5 cellular contexts compared by ENCODE assay signal in the genomic region with DNA sequence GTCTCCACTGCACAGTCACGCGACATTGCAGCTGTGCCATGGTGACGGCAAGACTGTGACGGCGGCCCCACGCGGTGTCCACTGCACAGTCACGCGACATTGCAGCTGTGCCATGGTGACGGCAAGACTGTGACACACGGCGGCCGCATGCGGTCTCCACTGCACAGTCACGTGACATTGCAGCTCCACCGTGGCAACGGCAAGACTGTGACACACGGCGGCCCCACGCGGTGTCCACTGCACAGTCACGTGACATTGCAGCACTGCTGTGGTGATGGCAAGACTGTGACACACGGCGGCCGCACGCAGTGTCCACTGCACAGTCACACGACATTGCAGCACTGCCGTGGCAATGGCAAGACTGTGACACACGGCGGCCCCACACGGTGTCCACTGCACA. TPM values are rescaled to one million over a fixed set of nuclear protein-coding genes. Genes with fewer than 3 reads are reported as not detected.
DNase-seq lines count a peak whose midpoint lies in the region; ATAC-seq, FAIRE-seq and TF ChIP-seq lines count a peak whose summit lies in the region.
"Not testable (repeated sequence)": the region's sequence is repeated elsewhere in the genome, so short reads cannot be mapped to it uniquely, and the experiment has no call there.

No MANE protein-coding gene starts in this region.

- not testable (repeated sequence) for TF ChIP-seq EP300 in A549 (IDR thresholded peaks at IDR 0.05); K562 (IDR thresholded peaks at IDR 0.05; ENCODE audit: low read length)

- TF ChIP-seq CTCF in A549 (IDR thresholded peaks at IDR 0.05); K562 (IDR thresholded peaks at IDR 0.05 in 2 of 3, conservative IDR thresholded peaks at IDR 0.05 in 1 of 3; ENCODE audit: insufficient read depth in 2 of 3, low read depth in 1 of 3, low read length in 3 of 3): not testable (repeated sequence)

- not testable (repeated sequence) for H2AFZ ChIP-seq in K562 (ENCODE audit: low read depth, low read length)

- CTCF ChIA-PET in A549 (lab: Yijun Ruan, JAX): interaction anchor here (2.3 kb wide), 1 partner anchor 316 kb away, joined by 6 read pairs; no protein-coding TSS in a partner anchor
- CTCF ChIA-PET in K562 (lab: Yijun Ruan, JAX; ENCODE audit: low intra/inter-chr PET ratio): not testable (repeated sequence)

- not testable (repeated sequence) for H3K4me2 ChIP-seq in A549; K562 (ENCODE audit: insufficient read depth, low read length)

- in situ Hi-C loops in K562 (cut with MboI): not testable (repeated sequence)

- not testable (repeated sequence) for H3K9me3 Mint-ChIP-seq in activated naive CD8-positive, alpha-beta T cell treated with anti-CD3 and anti-CD28 coated beads, Interleukin-2, amount 10 ng/mL, durations not matched to agents 7 days and 5 days; natural killer cell treated with Interleukin-12 subunit alpha and Interleukin-12 subunit beta and Interleukin-15 and Interleukin-18, amount 100 ng/mL, for 72 hours

- not testable (repeated sequence) for H3K4me3 ChIP-seq in A549, K562

- H3K27me3 ChIP-seq in K562 (ENCODE audit: control insufficient read depth in 2 of 2, insufficient read depth in 2 of 2, low read length in 2 of 2): not testable (repeated sequence)

- not testable (repeated sequence) for H3K4me1 ChIP-seq in A549; K562 (replicated peaks in 1 of 2; ENCODE audit: control insufficient read depth in 2 of 2, insufficient read depth in 2 of 2, low read length in 2 of 2)

- H3K36me3 Mint-ChIP-seq in activated naive CD8-positive, alpha-beta T cell treated with anti-CD3 and anti-CD28 coated beads, Interleukin-2, amount 10 ng/mL, durations not matched to agents 7 days and 5 days; natural killer cell treated with Interleukin-12 subunit alpha and Interleukin-12 subunit beta and Interleukin-15 and Interleukin-18, amount 100 ng/mL, for 72 hours: not testable (repeated sequence)

- H3K9me1 ChIP-seq in K562 (ENCODE audit: control insufficient read depth, insufficient read depth, low read length): not testable (repeated sequence)

- not testable (repeated sequence) for H3K9me3 ChIP-seq in A549; K562 (replicated peaks; ENCODE audit: control insufficient read depth, insufficient read depth, low read depth, low read length)

- not testable (repeated sequence) for H3K79me2 ChIP-seq in K562 (ENCODE audit: control insufficient read depth, insufficient read depth, low read length)

- not testable (repeated sequence) for H3K27me3 Mint-ChIP-seq in activated naive CD8-positive, alpha-beta T cell treated with anti-CD3 and anti-CD28 coated beads, Interleukin-2, amount 10 ng/mL, durations not matched to agents 7 days and 5 days; natural killer cell treated with Interleukin-12 subunit alpha and Interleukin-12 subunit beta and Interleukin-15 and Interleukin-18, amount 100 ng/mL, for 72 hours

- intact Hi-C loops in K562 (cut with micrococcal nuclease); sciatic nerve (cut with DNase I): not testable (repeated sequence)

- not testable (repeated sequence) for ATAC-seq in A549; activated naive CD8-positive, alpha-beta T cell treated with anti-CD3 and anti-CD28 coated beads, Interleukin-2, amount 10 ng/mL, durations not matched to agents 7 days and 5 days (ENCODE audit: low read depth); K562; natural killer cell treated with Interleukin-12 subunit alpha and Interleukin-12 subunit beta and Interleukin-15 and Interleukin-18, amount 100 ng/mL, for 72 hours; sciatic nerve

- 77% methylated on average over 27 of the region's 31 CpGs for WGBS in A549 (ENCODE audit: missing lambda C conversion rate)
- WGBS in K562 (ENCODE audit: insufficient coverage, low coverage, missing lambda C conversion rate): 65% methylated on average over 28 of the region's 31 CpGs

- FAIRE-seq in A549 (lab: Jason Lieb, UNC); K562 (lab: Jason Lieb, UNC): not testable (repeated sequence)

- DNase-seq in A549 (ENCODE audit: low read depth in 1 of 2, low spot score in 1 of 2); K562 (ENCODE audit: extremely low read depth in 1 of 4, low spot score in 3 of 4): not testable (repeated sequence)
- DNase-seq in activated naive CD8-positive, alpha-beta T cell treated with anti-CD3 and anti-CD28 coated beads, Interleukin-2, amount 10 ng/mL, durations not matched to agents 7 days and 5 days: peak; percentile 15
- peak; percentile 44 for DNase-seq in natural killer cell treated with Interleukin-12 subunit alpha and Interleukin-12 subunit beta and Interleukin-15 and Interleukin-18, amount 100 ng/mL, for 72 hours (ENCODE audit: low spot score)
- DNase-seq in sciatic nerve (ENCODE audit: low spot score): peak; percentile 15

- BruUV-seq in K562 (replicated peaks; lab: Mats Ljungman, UMichigan): not testable (repeated sequence)

- not testable (repeated sequence) for H3K27ac Mint-ChIP-seq in activated naive CD8-positive, alpha-beta T cell treated with anti-CD3 and anti-CD28 coated beads, Interleukin-2, amount 10 ng/mL, durations not matched to agents 7 days and 5 days; natural killer cell treated with Interleukin-12 subunit alpha and Interleukin-12 subunit beta and Interleukin-15 and Interleukin-18, amount 100 ng/mL, for 72 hours

- not testable (repeated sequence) for H4K20me1 ChIP-seq in K562 (replicated peaks; ENCODE audit: control insufficient read depth, insufficient read depth, low read length)

- TF ChIP-seq POLR2A in A549 (IDR thresholded peaks at IDR 0.05; ENCODE audit: low read length); K562 (conservative IDR thresholded peaks at IDR 0.05): not testable (repeated sequence)

- not testable (repeated sequence) for H3K27ac ChIP-seq in A549; K562 (ENCODE audit: extremely low read depth, low read depth, low read length)

- H3K4me3 Mint-ChIP-seq in activated naive CD8-positive, alpha-beta T cell treated with anti-CD3 and anti-CD28 coated beads, Interleukin-2, amount 10 ng/mL, durations not matched to agents 7 days and 5 days; natural killer cell treated with Interleukin-12 subunit alpha and Interleukin-12 subunit beta and Interleukin-15 and Interleukin-18, amount 100 ng/mL, for 72 hours: not testable (repeated sequence)

- TF ChIP-seq RAD21 in A549 (conservative IDR thresholded peaks at IDR 0.05 in 1 of 2, IDR thresholded peaks at IDR 0.05 in 1 of 2); K562 (CRISPR knock-in tag; conservative IDR thresholded peaks at IDR 0.05 in 1 of 2, IDR thresholded peaks at IDR 0.05 in 1 of 2): not testable (repeated sequence)

- H3K9ac ChIP-seq in K562 (ENCODE audit: insufficient read depth in 1 of 2, low read depth in 2 of 2, low read length in 2 of 2): not testable (repeated sequence)

- not testable (repeated sequence) for H3K36me3 ChIP-seq in K562 (ENCODE audit: control insufficient read depth, insufficient read depth, low read length)

- H3K4me1 Mint-ChIP-seq in activated naive CD8-positive, alpha-beta T cell treated with anti-CD3 and anti-CD28 coated beads, Interleukin-2, amount 10 ng/mL, durations not matched to agents 7 days and 5 days; natural killer cell treated with Interleukin-12 subunit alpha and Interleukin-12 subunit beta and Interleukin-15 and Interleukin-18, amount 100 ng/mL, for 72 hours (ENCODE audit: low read depth in 2 of 2): not testable (repeated sequence)

- POLR2A ChIA-PET in A549 (lab: Yijun Ruan, JAX); activated naive CD8-positive, alpha-beta T cell treated with anti-CD3 and anti-CD28 coated beads, Interleukin-2, amount 10 ng/mL, durations not matched to agents 7 days and 5 days (lab: Charles Lee); K562 (lab: Yijun Ruan, JAX): not testable (repeated sequence)

RNA-seq across cellular contexts. Expression of gene LRPAP1, which starts 32.7 kb away (rescaled TPM):
- polyA plus RNA-seq in A549 (2011; rRNA removed) (60.7 and 64.3 TPM in 2 replicates), A549 (2017; fragmentation: RNase III; extraction: RNeasy Plus Mini Kit Qiagen cat#74134 plus additional on column Dnase treatment) (79.1 to 81.1 TPM (median 80.1 TPM) in 3 replicates), K562 (2011; rRNA removed) (43.6 and 45.0 TPM in 2 replicates), K562 (2014; fragmentation: Illumina TruSeq; extraction: Trizol) (33.1 and 55.4 TPM in 2 replicates), K562 (2014; fragmentation: Nextera tagmentation; extraction: Ambion mirVana) (1 to 10 TPM; 1.1 to 6.1 TPM), K562 (2014; rRNA removed) (57.7 and 69.9 TPM in 2 replicates)
- polyA plus RNA-seq in A549 (2012; cell fraction: cytosol; rRNA removed): 85.6 and 89.7 TPM in 2 replicates
- 100 and 139 TPM in 2 replicates for polyA plus RNA-seq in A549 (2012; cell fraction: nucleus; rRNA removed)
- 16.5 and 22.0 TPM in 2 replicates for polyA minus RNA-seq in A549 (2011; rRNA and poly(A)+ RNA removed)
- 10 to 100 TPM; 73.1 to 76.6 TPM for total RNA-seq in activated naive CD8-positive, alpha-beta T cell treated with anti-CD3 and anti-CD28 coated beads, Interleukin-2, amount 10 ng/mL, durations not matched to agents 7 days and 5 days
- total RNA-seq in K562 (2011; cell fraction: chromatin; rRNA removed; ENCODE audit: low replicate concordance): 44.0 and 98.8 TPM in 2 replicates
- 76.2 and 78.7 TPM in 2 replicates for total RNA-seq in K562 (2011; cell fraction: nucleolus; rRNA removed)
- total RNA-seq in K562 (2011; cell fraction: nucleoplasm; rRNA removed): 43.0 and 46.3 TPM in 2 replicates
- total RNA-seq in K562 (2014; rRNA removed) (73.5 and 105 TPM in 2 replicates), K562 (2014; rRNA removed; fragmentation: Illumina TruSeq; extraction: Trizol) (18.7 and 24.6 TPM in 2 replicates), K562 (2015; rRNA removed; fragmentation: Illumina TruSeq; extraction: Trizol) (41.8 and 49.7 TPM in 2 replicates), K562 (2021) (72.0 and 75.5 TPM in 2 replicates), sciatic nerve (105 TPM)
- 28.1 and 40.4 TPM in 2 replicates for polyA plus RNA-seq in K562 (2011; cell fraction: cytosol; rRNA removed)
- 33.7 and 47.1 TPM in 2 replicates for polyA plus RNA-seq in K562 (2011; cell fraction: nucleus; rRNA removed)
- 70.2 and 113 TPM in 2 replicates for polyA plus RNA-seq in K562 (2012)
- polyA minus RNA-seq in K562 (2011; rRNA and poly(A)+ RNA removed): 23.0 and 26.5 TPM in 2 replicates
- polyA minus RNA-seq in K562 (2011; cell fraction: cytosol; rRNA and poly(A)+ RNA removed): 19.7 and 31.3 TPM in 2 replicates
- 17.9 and 19.5 TPM in 2 replicates for polyA minus RNA-seq in K562 (2011; cell fraction: nucleus; rRNA and poly(A)+ RNA removed)
- total RNA-seq in natural killer cell treated with Interleukin-12 subunit alpha and Interleukin-12 subunit beta and Interleukin-15 and Interleukin-18, amount 100 ng/mL, for 72 hours: 100 to 1,000 TPM; 101 to 118 TPM
